Comparison of ENCODE assay signal across 8 cellular contexts in the genomic region with DNA sequence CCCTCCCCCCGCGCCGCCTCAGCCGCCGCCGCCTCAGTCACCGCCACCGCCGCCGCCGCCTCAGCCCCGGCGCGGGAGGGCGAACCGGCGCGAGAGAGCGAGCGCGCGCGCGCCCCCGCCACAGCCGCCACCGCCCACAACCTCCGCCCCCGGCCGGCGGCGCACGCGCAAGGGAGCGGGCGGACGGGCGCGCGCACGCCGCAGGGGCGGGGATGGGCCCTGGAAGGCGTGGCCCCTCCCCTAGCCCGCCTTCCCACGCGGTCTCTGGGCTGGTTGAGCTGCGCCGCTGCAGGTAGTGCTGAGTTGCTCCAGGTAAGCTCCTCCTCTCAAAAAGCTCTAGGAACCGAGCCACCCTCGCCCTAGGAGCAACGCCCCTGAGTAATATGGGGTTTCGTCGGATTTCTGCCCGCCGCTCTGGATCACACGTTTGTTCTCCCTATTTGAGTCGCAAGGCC. TPM values are rescaled to one million over a fixed set of nuclear protein-coding genes. Genes with fewer than 3 reads are reported as not detected.
A peak's percentile ranks its signal among the peaks of the same experiment; 100 is the strongest.
DNase-seq lines count a peak whose midpoint lies in the region; ATAC-seq and TF ChIP-seq lines count a peak whose summit lies in the region.

TSS of gene TMCC1 (minus strand) at position 96 of the 455 bp plus-strand sequence.

- H3K9ac ChIP-seq in adipocyte (ENCODE audit: low read length), result peak within 1 kb of the TSS; percentile 99

- ATAC-seq in HG02610 (IDR thresholded peaks at IDR 0.05; ENCODE audit: unreplicated experiment), result peak; percentile 89
- ATAC-seq in heart left ventricle, result peak; percentile 87 to 97 (median 96)

- peak within 1 kb of the TSS; percentile 98 for H3K4me3 ChIP-seq in adipocyte (ENCODE audit: low read length)
- peak within 1 kb of the TSS; percentile 45 to 99 (median 88) for H3K4me3 ChIP-seq in heart left ventricle
- peak within 1 kb of the TSS; percentile 72 to 96 (median 84) for H3K4me3 ChIP-seq in transverse colon

- DNase-seq in NCI-H1105 (lab: John Stamatoyannopoulos, UW), result peak; percentile 98
- peak; percentile 86 for DNase-seq in T follicular helper cell (ENCODE audit: low read depth)
- DNase-seq in adipocyte (ENCODE audit: low read depth), result peak; percentile 94
- DNase-seq in heart left ventricle, result peak; percentile 84 to 92 (median 90)
- DNase-seq in pons (ENCODE audit: low spot score), result peak; percentile 87
- peak; percentile 92 for DNase-seq in transverse colon

- H3K36me3 ChIP-seq in adipocyte (ENCODE audit: control insufficient read depth, insufficient read depth, low read length, severe bottlenecking) (no peaks in the 10 kb centered on the region), heart left ventricle (no peaks in the 10 kb centered on the region), transverse colon (no peaks in the 10 kb centered on the region)

- H3K27ac ChIP-seq in heart left ventricle (peak within 1 kb of the TSS; percentile 76 to 96 (median 92)), transverse colon (peak within 1 kb of the TSS; percentile 92 to 98 (median 94))

- peaks cover 38% of the 10 kb centered on the region for H3K4me1 ChIP-seq in adipocyte (ENCODE audit: control insufficient read depth, insufficient read depth, low read length)
- H3K4me1 ChIP-seq in heart left ventricle, result peaks cover 0 to 49% (median 37%) of the 10 kb centered on the region in 12 donors
- H3K4me1 ChIP-seq in transverse colon, result peaks cover 21 to 37% (median 31%) of the 10 kb centered on the region in 4 donors

- TF ChIP-seq CTCF in heart left ventricle (IDR thresholded peaks at IDR 0.05) (no peak), transverse colon (IDR thresholded peaks at IDR 0.05) (no peak)

- H3K9me3 ChIP-seq in adipocyte (ENCODE audit: control insufficient read depth, low read length) (no peaks in the 10 kb centered on the region), heart left ventricle (no peaks in the 10 kb centered on the region), transverse colon (no peaks in the 10 kb centered on the region)

- no peak for TF ChIP-seq EP300 in transverse colon (IDR thresholded peaks at IDR 0.05; ENCODE audit: low read depth)

- intact Hi-C loops in heart left ventricle (cut with DNase I) (no loop called here), transverse colon (cut with DNase I; ENCODE audit: low total_unique reads) (no loop called here)

- H3K27me3 ChIP-seq in adipocyte (replicated peaks; ENCODE audit: control insufficient read depth, insufficient read depth, low read length) (no peaks in the 10 kb centered on the region), heart left ventricle (no peaks in the 10 kb centered on the region), transverse colon (no peaks in the 10 kb centered on the region)

- 0 to 1% (median 0%) methylated on average over 9 to 58 of the region's 58 CpGs for WGBS in heart left ventricle, 4 donors
- WGBS in transverse colon (ENCODE audit: low coverage in 1 of 2), 2 donors, result 0 to 3% methylated on average over 6 to 9 of the region's 58 CpGs

- TF ChIP-seq POLR2A in GM10847 (IDR thresholded peaks at IDR 0.05; ENCODE audit: extremely low read depth, insufficient read length) (peak; percentile 63), heart left ventricle (IDR thresholded peaks at IDR 0.05) (peak in 1 of 2 donors; percentile 7), transverse colon (IDR thresholded peaks at IDR 0.05) (no peak)

- in situ Hi-C loops in transverse colon (cut with MboI; ENCODE audit: low pct_ligation_motif_present in 1 of 4, low pct_unique_long_range_greater_than_20kb in 1 of 4, low sequenced_read_pairs in 3 of 4), result no loop called here

RNA-seq across cellular contexts. Expression of gene TMCC1, which starts in this region (rescaled TPM):
- 10 to 100 TPM; 17.5 to 38.3 (median 23.2) TPM for total RNA-seq in heart left ventricle
- 1 to 10 TPM; 9.6 to 9.7 TPM for polyA plus RNA-seq in heart left ventricle
- 10 to 100 TPM in 3 of 4 donors, 1 to 10 TPM in 1; 4.1 to 21.8 (median 14.5) TPM for total RNA-seq in transverse colon

Comparison
In these comparisons a context has a peak if more than half of its experiments do, and no peak if none do; other contexts are left out.
1. Peak in every context shown above with its lines: DNase-seq, ATAC-seq, H3K4me3 ChIP-seq and H3K27ac ChIP-seq.